Comparison of ENCODE assay signal across 8 cellular contexts in genomic region chr17:6435968-6436367, GRCh38.
A peak's percentile ranks its signal among the peaks of the same experiment; 100 is the strongest.
DNase-seq lines count a peak whose midpoint lies in the region; ATAC-seq and TF ChIP-seq lines count a peak whose summit lies in the region.

No MANE protein-coding gene starts in this region.

- no peak overlapping the region for H3K27ac ChIP-seq in MM.1S (ENCODE audit: low read length)

- H3K9ac ChIP-seq in MM.1S (ENCODE audit: low read length) = no peak overlapping the region

- no peak overlapping the region for H2AFZ ChIP-seq in MM.1S (ENCODE audit: low read length)

- CTCF ChIA-PET in GM10248 (lab: Yijun Ruan, JAX) = interaction anchor here (0.7 to 5.2 kb wide), 17 partner anchors 10 to 854 kb away, joined by 3 to 51 read pairs (median 5); partner anchors contain the start of gene PIMREG

- peaks cover 48% of the 10 kb centered on the region for H3K27me3 ChIP-seq in MM.1S (replicated peaks; ENCODE audit: insufficient read depth, low read length)

- H3K36me3 ChIP-seq in MM.1S (replicated peaks; ENCODE audit: insufficient read depth, low read length) = no peaks in the 10 kb centered on the region

- no peaks in the 10 kb centered on the region for H3K4me1 ChIP-seq in MM.1S (ENCODE audit: low read length)

- peak; percentile 86 for TF ChIP-seq CTCF in GM10248 (IDR thresholded peaks at IDR 0.05; ENCODE audit: control extremely low read depth, extremely low read depth, low read depth, missing control alignments)
- peak; percentile 78 for TF ChIP-seq CTCF in MM.1S (IDR thresholded peaks at IDR 0.05; ENCODE audit: low read length)

- DNase-seq in GM10248 (ENCODE audit: extremely low spot score) (peak; percentile 84), MM.1S (peak; percentile 54), T-helper 1 cell (peak; percentile 28 to 58 (median 39)), anterior cingulate cortex (lab: John Stamatoyannopoulos, UW) (peak in 44 of 58 donors; percentile 3 to 67 (median 24)), hepatic stellate cell (ENCODE audit: low spot score) (peak; percentile 81), smooth muscle cell of the brain vasculature (ENCODE audit: low read depth, low spot score) (peak; percentile 28), DMS153 (lab: John Stamatoyannopoulos, UW) (no peak)

- H3K4me3 ChIP-seq in MM.1S (ENCODE audit: low read length) = no peak overlapping the region

- POLR2A ChIA-PET in GM10248 (lab: Yijun Ruan, JAX) = no interaction called here

- no peak overlapping the region for H3K4me2 ChIP-seq in MM.1S (ENCODE audit: low read depth, low read length)

- ATAC-seq in HG02884 (IDR thresholded peaks at IDR 0.05; ENCODE audit: unreplicated experiment) = no peak

- no peaks in the 10 kb centered on the region for H3K9me2 ChIP-seq in MM.1S (replicated peaks; ENCODE audit: insufficient read depth, low read length)

- H3K9me3 ChIP-seq in MM.1S (replicated peaks; ENCODE audit: insufficient read depth, low read length) = no peaks in the 10 kb centered on the region

- no peaks in the 10 kb centered on the region for H3K79me2 ChIP-seq in MM.1S (ENCODE audit: low read length)

- no peaks in the 10 kb centered on the region for H4K20me1 ChIP-seq in MM.1S (ENCODE audit: insufficient read depth, low read length)

- H3F3A ChIP-seq in MM.1S (ENCODE audit: insufficient read depth, low read length) = no peaks in the 10 kb centered on the region
